Comparison of ENCODE assay signal across 23 cellular contexts in the genomic region with DNA sequence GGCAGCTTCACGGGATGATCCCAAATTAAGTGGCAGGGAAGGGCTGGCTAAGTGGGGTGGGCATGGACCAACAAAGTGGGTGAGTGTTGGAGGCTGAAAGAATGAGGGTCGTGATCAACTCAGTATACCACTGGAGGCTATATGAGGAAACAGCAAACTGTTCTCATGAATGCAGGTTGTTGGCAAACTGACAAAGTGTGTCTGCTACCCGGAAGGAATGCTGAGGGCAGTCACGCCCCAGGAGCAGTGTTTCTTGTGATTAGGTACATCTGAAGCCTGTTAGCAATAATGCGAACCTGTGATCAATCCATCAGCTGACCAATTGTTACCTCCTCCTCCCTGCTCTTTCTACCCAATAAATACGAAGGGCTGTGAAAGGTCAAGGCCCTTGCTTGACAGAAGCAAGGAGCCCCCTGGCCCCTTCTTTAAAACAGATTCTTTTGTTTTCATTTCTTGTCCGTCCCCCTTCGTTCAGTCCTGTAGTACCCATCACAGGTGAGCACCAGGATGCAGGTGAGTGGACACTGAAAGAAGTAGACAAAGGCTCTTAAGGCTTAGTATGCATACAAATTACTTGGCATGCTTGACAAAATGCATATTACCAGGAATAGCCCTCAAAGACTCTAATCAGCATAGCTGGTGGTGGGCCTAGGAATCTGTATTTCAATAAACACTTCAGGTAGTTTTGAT.
"Had no signal": no experiment of that assay in that cellular context is flagged by ENCODE, and none has a peak within 500 bp of the region (broad histone marks: within the 10 kb centered on the region; RNA-seq: fewer than 3 reads in every experiment).

No MANE protein-coding gene starts in this region.

- H3K4me1 ChIP-seq: SJSA1 had no signal

- H3K27ac ChIP-seq: HL-60, KMS-11, SJSA1 had no signal

- H3K36me3 Mint-ChIP-seq: IgD-negative memory B cell had no signal

- ATAC-seq: K562 had no signal

- H3K36me3 ChIP-seq: SJSA1 had no signal

- H3K4me2 ChIP-seq: KMS-11 had no signal

- H3K27ac Mint-ChIP-seq: IgD-negative memory B cell had no signal

- DNase-seq: Kasumi-1, MM.1S, NCI-H1092 treated with DMSO at 0.1 percent for 48 hours, NCI-H1436, NCI-H187, NCI-H2029, NCI-H2081 treated with DMSO at 0.1 percent for 48 hours, NCI-H2171, NCI-H226, NCI-H446, NCI-H510A, NCI-H524 treated with DMSO at 0.1 percent for 48 hours, NCI-H69, NCI-H774, Right ventricle myocardium superior, RPMI8226, SIG-M5 had no signal

- H3K4me1 Mint-ChIP-seq: IgD-negative memory B cell had no signal

- H3K4me3 Mint-ChIP-seq: IgD-negative memory B cell had no signal

- H3K9me3 ChIP-seq: SJSA1 had no signal

- H3K4me3 ChIP-seq: K562, SJSA1, SK-N-MC had no signal
